ENCODE assay signal across 17 cellular contexts in genomic region chr15:101447168-101447533, GRCh38. TPM values are rescaled to one million over a fixed set of nuclear protein-coding genes. Genes with fewer than 3 reads are reported as not detected.
A peak's percentile ranks its signal among the peaks of the same experiment; 100 is the strongest.
DNase-seq lines count a peak whose midpoint lies in the region; ATAC-seq, FAIRE-seq and TF ChIP-seq lines count a peak whose summit lies in the region.
"Had no signal": no experiment of that assay in that cellular context is flagged by ENCODE, and none has a peak within 500 bp of the region (broad histone marks: within the 10 kb centered on the region; RNA-seq: fewer than 3 reads in every experiment).

No MANE protein-coding gene starts in this region.

- H3K9ac ChIP-seq in BLaER1 treated with 17β-estradiol and CSF1 and Interleukin-3, amounts not matched to agents 10 nM and 100 nM: peak overlapping the region in 10 of 11 experiments; percentile 15 to 81 (median 58); a peak in 17 of 22 replicates
- H3K9ac ChIP-seq in HepG2 (ENCODE audit: insufficient read depth, low read depth, low read length): peak overlapping the region; percentile 50
- no peak overlapping the region for H3K9ac ChIP-seq in skeletal muscle tissue (ENCODE audit: low read depth in 1 of 3, low read length in 3 of 3)

- DNase-seq in PC-9 (no peak), HepG2 (ENCODE audit: low spot score) (no peak), KBM-7 (no peak), GM12891 (ENCODE audit: insufficient read length, low spot score) (no peak)
- no peak for DNase-seq in activated naive CD8-positive, alpha-beta T cell treated with anti-CD3 and anti-CD28 coated beads for 36 hours
- DNase-seq: ACHN; CD4-positive, CD25-positive, alpha-beta regulatory T cell; DMS 273 treated with DMSO at 0.1 percent for 48 hours; DND-41; H7; NCI-H187; NCI-H2107; NCI-H510A; SIG-M5 had no signal

- TF ChIP-seq RAD21 in HepG2 (CRISPR knock-in tag; IDR thresholded peaks at IDR 0.05): no peak

- POLR2A ChIA-PET in PC-9 (lab: Charles Lee; ENCODE audit: unreplicated experiment): no interaction called here
- POLR2A ChIA-PET in HepG2 (lab: Yijun Ruan, JAX): interaction anchor here (0.8 to 1.5 kb wide), 3 partner anchors 9 to 41 kb away, joined by 3 to 11 read pairs (median 10); no protein-coding TSS in a partner anchor

- no CpG with 5 or more reads among the region's 2 CpGs for WGBS in HepG2 (ENCODE audit: low lambda C conversion rate)

- intact Hi-C loops in PC-9 (cut with micrococcal nuclease; ENCODE audit: unreplicated experiment) (no loop called here), HepG2 (cut with micrococcal nuclease; ENCODE audit: unreplicated experiment) (loop anchor here (2.0 kb wide), 1 partner anchor 42 kb away; the partner anchor contains the start of gene PCSK6)

- TF ChIP-seq CTCF in PC-9 (conservative IDR thresholded peaks at IDR 0.05): no peak
- TF ChIP-seq CTCF in HepG2 (CRISPR knock-in tag; IDR thresholded peaks at IDR 0.05): no peak

- H3K9me2 ChIP-seq in PC-9 (ENCODE audit: insufficient read depth): no peaks in the 10 kb centered on the region

- in situ Hi-C loops in HepG2 (cut with HindIII; ENCODE audit: extremely low pct_ligation_motif_present, low pct_unique_long_range_greater_than_20kb) (no loop called here), KBM-7 (cut with MboI; ENCODE audit: low pct_unique_long_range_greater_than_20kb, low sequenced_read_pairs) (no loop called here)

- peaks cover 59 to 71% (median 64%) of the 10 kb centered on the region in 10 experiments for H3K4me1 ChIP-seq in BLaER1 treated with 17β-estradiol and CSF1 and Interleukin-3, amounts not matched to agents 10 nM and 100 nM
- H3K4me1 ChIP-seq in PC-9 (replicated peaks; ENCODE audit: insufficient read depth): peaks cover 10% of the 10 kb centered on the region
- H3K4me1 ChIP-seq in HepG2 (ENCODE audit: insufficient read depth, low read length): peaks cover 72% of the 10 kb centered on the region
- peaks cover 27 to 35% (median 31%) of the 10 kb centered on the region in 3 donors for H3K4me1 ChIP-seq in skeletal muscle tissue (ENCODE audit: control insufficient read depth in 3 of 3, insufficient read depth in 3 of 3, low read length in 3 of 3)

- no TSS peak for BruUV-seq in PC-9 (replicated peaks; lab: Mats Ljungman, UMichigan)
- BruUV-seq in HepG2 (replicated peaks; lab: Mats Ljungman, UMichigan): no TSS peak

- peak overlapping the region; percentile 68 to 86 (median 84) for H3K4me2 ChIP-seq in BLaER1 treated with 17β-estradiol and CSF1 and Interleukin-3, amounts not matched to agents 10 nM and 100 nM
- H3K4me2 ChIP-seq in PC-9: no peak overlapping the region
- H3K4me2 ChIP-seq in HepG2 (ENCODE audit: low read depth, low read length): peak overlapping the region; percentile 58

- H3K36me3 ChIP-seq in BLaER1 treated with 17β-estradiol and CSF1 and Interleukin-3, amounts not matched to agents 10 nM and 100 nM: 0 out of 22 replicates have a peak, but pooled peaks cover 0 to 11% (median 0%) of the 10 kb centered on the region in 11 experiments
- H3K36me3 ChIP-seq in PC-9 (ENCODE audit: low read depth) (no peaks in the 10 kb centered on the region), HepG2 (replicated peaks in 1 of 2; ENCODE audit: control insufficient read depth in 1 of 2, insufficient read depth in 2 of 2, low read length in 2 of 2) (peaks cover 5 to 32% of the 10 kb centered on the region in 2 experiments), skeletal muscle tissue (ENCODE audit: control insufficient read depth in 3 of 3, insufficient read depth in 3 of 3, low read length in 3 of 3) (no peaks in the 10 kb centered on the region)

- H3K4me3 ChIP-seq in BLaER1 treated with 17β-estradiol and CSF1 and Interleukin-3, amounts not matched to agents 10 nM and 100 nM: no peak overlapping the region
- H3K4me3 ChIP-seq in PC-9 (no peak overlapping the region), HepG2 (replicated peaks in 1 of 3; ENCODE audit: insufficient read depth in 1 of 3, low read depth in 2 of 3, low read length in 3 of 3) (peak overlapping the region in 1 of 3 experiments; percentile 45; a peak in 2 of 6 replicates), skeletal muscle tissue (ENCODE audit: low read length in 3 of 3) (no peak overlapping the region)

- H3K4me3 Mint-ChIP-seq in activated naive CD8-positive, alpha-beta T cell treated with anti-CD3 and anti-CD28 coated beads for 36 hours: no peak overlapping the region
- H3K4me3 Mint-ChIP-seq: CD4-positive, CD25-positive, alpha-beta regulatory T cell had no signal

- TF ChIP-seq POLR2A in HepG2 (IDR thresholded peaks at IDR 0.05; ENCODE audit: insufficient read depth in 1 of 2, low read depth in 2 of 2, low read length in 2 of 2) (no peak), GM12891 (IDR thresholded peaks at IDR 0.05; ENCODE audit: low read depth, low read length) (no peak)

- ATAC-seq in HepG2: no peak
- ATAC-seq: SK-N-SH treated with all-trans-retinoic acid at 6 μM for 48 hours had no signal

- H2AFZ ChIP-seq in PC-9: no peak overlapping the region
- no peak overlapping the region for H2AFZ ChIP-seq in HepG2 (ENCODE audit: low read length)

- no peaks in the 10 kb centered on the region for H3K79me2 ChIP-seq in PC-9 (ENCODE audit: low read depth)
- H3K79me2 ChIP-seq in HepG2 (ENCODE audit: insufficient read depth, low read length): peaks cover 49% of the 10 kb centered on the region

- H3K9me3 ChIP-seq in BLaER1 treated with 17β-estradiol and CSF1 and Interleukin-3, amounts not matched to agents 10 nM and 100 nM (replicated peaks in 1 of 11): peaks cover 15 to 27% (median 20%) of the 10 kb centered on the region in 11 experiments
- H3K9me3 ChIP-seq in PC-9 (ENCODE audit: insufficient read depth, low read depth) (no peaks in the 10 kb centered on the region), HepG2 (ENCODE audit: low read length) (no peaks in the 10 kb centered on the region), skeletal muscle tissue (ENCODE audit: control insufficient read depth in 3 of 3, low read length in 3 of 3) (no peaks in the 10 kb centered on the region)

- H3K36me3 Mint-ChIP-seq in activated naive CD8-positive, alpha-beta T cell treated with anti-CD3 and anti-CD28 coated beads for 36 hours: peaks cover 3% of the 10 kb centered on the region
- H3K36me3 Mint-ChIP-seq: CD4-positive, CD25-positive, alpha-beta regulatory T cell had no signal

- peaks cover 13% of the 10 kb centered on the region for H3K27me3 Mint-ChIP-seq in activated naive CD8-positive, alpha-beta T cell treated with anti-CD3 and anti-CD28 coated beads for 36 hours

- TF ChIP-seq EP300 in HepG2 (IDR thresholded peaks at IDR 0.05; ENCODE audit: low read depth in 2 of 2, low read length in 2 of 2) (no peak), HepG2 (CRISPR knock-in tag; IDR thresholded peaks at IDR 0.05; ENCODE audit: borderline replicate concordance) (no peak)

- no peaks in the 10 kb centered on the region for H3K27me3 ChIP-seq in BLaER1 treated with 17β-estradiol and CSF1 and Interleukin-3, amounts not matched to agents 10 nM and 100 nM
- no peaks in the 10 kb centered on the region for H3K27me3 ChIP-seq in PC-9 (ENCODE audit: insufficient read depth, low read depth)
- no peaks in the 10 kb centered on the region for H3K27me3 ChIP-seq in HepG2 (ENCODE audit: control insufficient read depth in 1 of 2, insufficient read depth in 2 of 2, low read length in 2 of 2)
- H3K27me3 ChIP-seq in skeletal muscle tissue (ENCODE audit: control insufficient read depth in 3 of 3, insufficient read depth in 3 of 3, low read length in 3 of 3): no peaks in the 10 kb centered on the region

- peaks cover 20% of the 10 kb centered on the region for H3K4me1 Mint-ChIP-seq in activated naive CD8-positive, alpha-beta T cell treated with anti-CD3 and anti-CD28 coated beads for 36 hours
- H3K4me1 Mint-ChIP-seq: CD4-positive, CD25-positive, alpha-beta regulatory T cell had no signal

- no peak overlapping the region for H3K27ac Mint-ChIP-seq in activated naive CD8-positive, alpha-beta T cell treated with anti-CD3 and anti-CD28 coated beads for 36 hours
- H3K27ac Mint-ChIP-seq: CD4-positive, CD25-positive, alpha-beta regulatory T cell had no signal

- H4K20me1 ChIP-seq in BLaER1 treated with 17β-estradiol and CSF1 and Interleukin-3, amounts not matched to agents 10 nM and 100 nM: no peaks in the 10 kb centered on the region
- H4K20me1 ChIP-seq in PC-9 (ENCODE audit: insufficient read depth) (no peaks in the 10 kb centered on the region), HepG2 (ENCODE audit: insufficient read depth, low read length) (no peaks in the 10 kb centered on the region)

- peaks cover 4% of the 10 kb centered on the region; the same call in 1 of the 2 replicates for H3F3A ChIP-seq in PC-9 (ENCODE audit: insufficient read depth, low read depth)

- peak overlapping the region in 10 of 11 experiments; percentile 63 to 93 (median 78); a peak in 20 of 22 replicates for H3K27ac ChIP-seq in BLaER1 treated with 17β-estradiol and CSF1 and Interleukin-3, amounts not matched to agents 10 nM and 100 nM
- H3K27ac ChIP-seq in PC-9 (peak overlapping the region; percentile 53; the same call in 1 of the 2 replicates), HepG2 (ENCODE audit: extremely low read length, insufficient read depth, low read length) (peak overlapping the region; percentile 86), skeletal muscle tissue (ENCODE audit: low read depth, low read length) (peak overlapping the region; percentile 70)

- no peak for FAIRE-seq in HepG2 (lab: Jason Lieb, UNC)
- FAIRE-seq in GM12891 (lab: Jason Lieb, UNC): no peak

- CTCF ChIA-PET in PC-9 (lab: Charles Lee): no interaction called here
- CTCF ChIA-PET in HepG2 (lab: Yijun Ruan, JAX; ENCODE audit: low intra/inter-chr PET ratio, low total read pairs): no interaction called here

- peaks cover 2% of the 10 kb centered on the region for H3K9me3 Mint-ChIP-seq in activated naive CD8-positive, alpha-beta T cell treated with anti-CD3 and anti-CD28 coated beads for 36 hours
- H3K9me3 Mint-ChIP-seq: CD4-positive, CD25-positive, alpha-beta regulatory T cell had no signal

RNA-seq across cellular contexts. Expression of gene PCSK6, which starts 42.4 kb away (rescaled TPM):
- total RNA-seq in PC-9 (2021) (26.3 and 27.2 TPM in 2 replicates), HepG2 (2016; rRNA removed; fragmentation: Illumina TruSeq; extraction: Trizol) (42.5 and 56.5 TPM in 2 replicates), skeletal muscle tissue (11.5 TPM)
- 71.9 and 81.0 TPM in 2 replicates for total RNA-seq in HepG2 (2016; cell fraction: cytosol; rRNA removed; fragmentation: Illumina TruSeq; extraction: Trizol; ENCODE audit: low read depth)
- total RNA-seq in HepG2 (2016; cell fraction: insoluble cytoplasmic fraction; rRNA removed; fragmentation: Illumina TruSeq; extraction: Trizol): 34.4 and 55.2 TPM in 2 replicates
- 69.6 and 77.5 TPM in 2 replicates for total RNA-seq in HepG2 (2016; cell fraction: membrane; rRNA removed; fragmentation: Illumina TruSeq; extraction: Trizol)
- 66.0 and 74.7 TPM in 2 replicates for total RNA-seq in HepG2 (2016; cell fraction: nucleus; rRNA removed; fragmentation: Illumina TruSeq; extraction: Trizol)
- 155 and 208 TPM in 2 replicates for polyA plus RNA-seq in HepG2 (2011; rRNA removed)
- 113 and 150 TPM in 2 replicates for polyA plus RNA-seq in HepG2 (2011; cell fraction: cytosol; rRNA removed)
- 207 and 256 TPM in 2 replicates for polyA plus RNA-seq in HepG2 (2011; cell fraction: nucleus; rRNA removed)
- polyA plus RNA-seq in HepG2 (2012): 61.3 and 94.3 TPM in 2 replicates
- polyA plus RNA-seq in HepG2 (2016; cell fraction: cytosol; fragmentation: Illumina TruSeq; extraction: Trizol; ENCODE audit: low read depth): 28.0 and 30.8 TPM in 2 replicates
- 34.4 and 44.9 TPM in 2 replicates for polyA plus RNA-seq in HepG2 (2016; cell fraction: insoluble cytoplasmic fraction; fragmentation: Illumina TruSeq; extraction: Trizol; ENCODE audit: low read depth)
- 53.8 and 67.9 TPM in 2 replicates for polyA plus RNA-seq in HepG2 (2016; cell fraction: membrane; fragmentation: Illumina TruSeq; extraction: Trizol; ENCODE audit: low read depth)
- polyA plus RNA-seq in HepG2 (2016; cell fraction: nucleus; fragmentation: Illumina TruSeq; extraction: Trizol; ENCODE audit: insufficient read depth, low read depth): 84.3 and 88.3 TPM in 2 replicates
- polyA minus RNA-seq in HepG2 (2011; rRNA and poly(A)+ RNA removed; ENCODE audit: low replicate concordance): 65.0 and 447 TPM in 2 replicates
- 126 and 149 TPM in 2 replicates for polyA minus RNA-seq in HepG2 (2011; cell fraction: cytosol; rRNA and poly(A)+ RNA removed)
- polyA minus RNA-seq in HepG2 (2011; cell fraction: nucleus; rRNA and poly(A)+ RNA removed): 126 and 142 TPM in 2 replicates
- 1 to 10 TPM; 4.0 to 4.6 TPM for total RNA-seq in activated naive CD8-positive, alpha-beta T cell treated with anti-CD3 and anti-CD28 coated beads for 36 hours
- polyA plus RNA-seq in GM12891 (2012; ENCODE audit: low read depth, missing spikeins): 1.4 TPM

Comparison
In these comparisons a context has a peak if more than half of its experiments do, and no peak if none do; other contexts are left out.
1. H3K9ac ChIP-seq: peak in BLaER1 treated with 17β-estradiol and CSF1 and Interleukin-3, amounts not matched to agents 10 nM and 100 nM (10 of 11) and HepG2 (single experiment); none in skeletal muscle tissue (0 of 3).
2. Peak in every context shown above with its lines, with median percentiles within 50 percentile points of each other: H3K27ac ChIP-seq.